Comparison of ENCODE assay signal across 12 cellular contexts in the genomic region with DNA sequence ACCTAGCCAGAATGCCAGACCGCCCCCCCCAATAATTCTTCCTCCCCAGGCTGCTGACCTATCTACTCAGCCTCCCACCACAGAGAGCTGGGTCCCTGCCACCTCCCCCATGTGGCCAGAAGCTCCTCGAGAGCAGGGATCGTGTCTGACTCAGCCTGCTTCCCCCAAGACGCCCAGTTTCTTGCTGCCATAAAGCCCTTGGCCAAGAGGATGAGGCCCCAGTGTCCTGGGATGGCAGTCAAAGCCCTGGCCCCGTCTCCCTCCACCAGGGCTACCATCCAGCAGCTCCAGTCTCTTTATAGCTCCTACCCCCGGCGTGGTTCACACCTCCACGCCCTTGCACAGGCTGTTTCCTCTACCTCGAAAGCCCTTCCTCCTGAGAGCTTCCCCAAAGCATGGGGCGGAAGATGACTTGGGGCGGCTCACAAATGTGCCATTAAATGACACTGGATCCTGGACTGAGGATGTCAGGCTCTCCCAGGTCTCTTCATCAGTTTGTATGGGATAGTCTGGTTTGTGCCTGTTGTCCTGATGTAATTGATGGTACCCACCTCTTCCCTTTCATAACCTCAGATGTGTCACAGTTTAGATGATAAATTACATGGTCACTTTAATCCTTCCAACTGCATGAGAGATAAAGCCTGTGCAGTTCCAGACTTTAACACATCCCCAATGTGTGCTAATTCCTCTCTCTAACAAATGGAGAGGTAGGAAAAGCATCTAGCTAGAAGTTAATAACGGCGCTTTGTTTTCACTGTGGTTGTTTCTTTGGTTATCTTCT. TPM values are rescaled to one million over a fixed set of nuclear protein-coding genes. Genes with fewer than 3 reads are reported as not detected.
DNase-seq lines count a peak whose midpoint lies in the region; ATAC-seq and TF ChIP-seq lines count a peak whose summit lies in the region.
"Had no signal": no experiment of that assay in that cellular context is flagged by ENCODE, and none has a peak within 500 bp of the region (broad histone marks: within the 10 kb centered on the region; RNA-seq: fewer than 3 reads in every experiment).

No MANE protein-coding gene starts in this region.

- no peaks in the 10 kb centered on the region for H3K9me3 Mint-ChIP-seq in stimulated activated memory B cell treated with anti-CD40 and anti-IgM and Interleukin-4, amounts not matched to agents 10 μg/mL and 1 μg/mL and 100 μg/mL, for 72 hours

- peak; percentile 79 for ATAC-seq in stimulated activated memory B cell treated with anti-CD40 and anti-IgM and Interleukin-4, amounts not matched to agents 10 μg/mL and 1 μg/mL and 100 μg/mL, for 72 hours
- no peak for ATAC-seq in HG02981 (IDR thresholded peaks at IDR 0.05; ENCODE audit: unreplicated experiment)
- ATAC-seq: HCT116 had no signal

- no peaks in the 10 kb centered on the region for H3K27me3 Mint-ChIP-seq in stimulated activated memory B cell treated with anti-CD40 and anti-IgM and Interleukin-4, amounts not matched to agents 10 μg/mL and 1 μg/mL and 100 μg/mL, for 72 hours

- DNase-seq in activated effector memory CD4-positive, alpha-beta T cell treated with Interleukin-2 at 50 U/mL for 16 hours, result peak; percentile 22
- DNase-seq in activated effector memory CD4-positive, alpha-beta T cell treated with anti-CD3 and anti-CD28 coated beads, Interleukin-2, amount 50 U/mL, for 16 hours, result no peak
- DNase-seq in OCI-M1 (lab: John Stamatoyannopoulos, UW) (peak; percentile 32), choroid plexus epithelial cell (ENCODE audit: low read depth) (peak; percentile 63), SK-N-DZ (ENCODE audit: low spot score) (no peak), erythroblast (lab: John Stamatoyannopoulos, UW) (no peak)
- DNase-seq: BE2C; stimulated activated naive CD4-positive, alpha-beta T cell had no signal

- no peaks in the 10 kb centered on the region for H3K36me3 Mint-ChIP-seq in stimulated activated memory B cell treated with anti-CD40 and anti-IgM and Interleukin-4, amounts not matched to agents 10 μg/mL and 1 μg/mL and 100 μg/mL, for 72 hours

- H3K4me3 Mint-ChIP-seq in stimulated activated memory B cell treated with anti-CD40 and anti-IgM and Interleukin-4, amounts not matched to agents 10 μg/mL and 1 μg/mL and 100 μg/mL, for 72 hours, result no peak overlapping the region

- peak; percentile 6 for TF ChIP-seq CTCF in choroid plexus epithelial cell (conservative IDR thresholded peaks at IDR 0.05; ENCODE audit: low read depth, low read length)

- peak overlapping the region; percentile 35 for H3K27ac Mint-ChIP-seq in stimulated activated memory B cell treated with anti-CD40 and anti-IgM and Interleukin-4, amounts not matched to agents 10 μg/mL and 1 μg/mL and 100 μg/mL, for 72 hours

- TF ChIP-seq POLR2A in erythroblast (IDR thresholded peaks at IDR 0.05; ENCODE audit: low read length), result no peak

- H3K4me1 Mint-ChIP-seq in stimulated activated memory B cell treated with anti-CD40 and anti-IgM and Interleukin-4, amounts not matched to agents 10 μg/mL and 1 μg/mL and 100 μg/mL, for 72 hours, result peaks cover 48% of the 10 kb centered on the region

- no peak overlapping the region for H3K4me3 ChIP-seq in choroid plexus epithelial cell (ENCODE audit: low read depth, low read length)
- H3K4me3 ChIP-seq: right atrium auricular region had no signal

RNA-seq across cellular contexts. Expression of a gene that starts 13.1 kb away (rescaled TPM):
- 4.5 and 6.9 TPM in 2 replicates for polyA plus RNA-seq in SK-N-DZ (2014; cell fraction: cytosol; rRNA removed)
- polyA plus RNA-seq in SK-N-DZ (2014; cell fraction: nucleus; rRNA removed), result 15.5 and 24.3 TPM in 2 replicates

RNA-seq across cellular contexts. Expression of a gene that starts 47.2 kb away (rescaled TPM):
- polyA plus RNA-seq in SK-N-DZ (2014; cell fraction: cytosol; rRNA removed), result 3.5 and 5.8 TPM in 2 replicates
- 70.8 and 89.0 TPM in 2 replicates for polyA plus RNA-seq in SK-N-DZ (2014; cell fraction: nucleus; rRNA removed)

Comparison
In these comparisons a context has a peak if more than half of its experiments do, and no peak if none do; other contexts are left out.
1. DNase-seq: peak in activated effector memory CD4-positive, alpha-beta T cell treated with Interleukin-2 at 50 U/mL for 16 hours (single experiment), OCI-M1 (single experiment) and choroid plexus epithelial cell (single experiment); none in activated effector memory CD4-positive, alpha-beta T cell treated with anti-CD3 and anti-CD28 coated beads, Interleukin-2, amount 50 U/mL, for 16 hours (single experiment), SK-N-DZ (single experiment) and erythroblast (0 of 2).